Comparison of ENCODE assay signal across 30 cellular contexts in genomic region chr17:64037802-64038201, GRCh38. TPM values are rescaled to one million over a fixed set of nuclear protein-coding genes. Genes with fewer than 3 reads are reported as not detected.
"Had no signal": no experiment of that assay in that cellular context is flagged by ENCODE, and none has a peak within 500 bp of the region (broad histone marks: within the 10 kb centered on the region; RNA-seq: fewer than 3 reads in every experiment).

No MANE protein-coding gene starts in this region.

- H3K4me3 Mint-ChIP-seq: activated CD4-positive, alpha-beta T cell treated with anti-CD3 and anti-CD28 coated beads, Interleukin-2, amount 10 ng/mL, durations not matched to agents 7 days and 5 days; activated CD8-positive, alpha-beta T cell treated with anti-CD3 and anti-CD28 coated beads for 36 hours; activated naive CD8-positive, alpha-beta T cell treated with anti-CD3 and anti-CD28 coated beads, Interleukin-2, amount 50 U/mL, for 24 hours; activated T-cell treated with anti-CD3 and anti-CD28 coated beads, Interleukin-2, amount 50 U/mL, for 24 hours; activated T-helper 1 cell treated with anti-CD3 and anti-CD28 coated beads, Interleukin-12 subunit alpha, Interleukin-12 subunit beta, Interleukin-2, Interleukin-4 antibody, amounts not matched to agents 30 ng/mL and 10 ng/mL and 1 ng/mL, durations not matched to agents 14 hours and 24 hours and 36 hours had no signal

- H3K4me1 Mint-ChIP-seq: activated naive CD8-positive, alpha-beta T cell treated with anti-CD3 and anti-CD28 coated beads, Interleukin-2, amount 50 U/mL, for 24 hours had no signal

- H3K4me1 ChIP-seq: ascending aorta, SJSA1 had no signal

- H3K9me3 ChIP-seq: ascending aorta, body of pancreas, SJSA1 had no signal

- H3K9me3 Mint-ChIP-seq: activated CD4-positive, alpha-beta T cell treated with anti-CD3 and anti-CD28 coated beads, Interleukin-2, amount 10 ng/mL, durations not matched to agents 7 days and 5 days; activated CD8-positive, alpha-beta T cell treated with anti-CD3 and anti-CD28 coated beads for 36 hours; activated naive CD4-positive, alpha-beta T cell treated with anti-CD3 and anti-CD28 coated beads, Interleukin-2, amount 50 U/mL, for 72 hours; activated naive CD8-positive, alpha-beta T cell treated with anti-CD3 and anti-CD28 coated beads, Interleukin-2, amount 50 U/mL, for 24 hours; activated T-cell treated with anti-CD3 and anti-CD28 coated beads, Interleukin-2, amount 50 U/mL, for 24 hours; activated T-helper 1 cell treated with anti-CD3 and anti-CD28 coated beads, Interleukin-12 subunit alpha, Interleukin-12 subunit beta, Interleukin-2, Interleukin-4 antibody, amounts not matched to agents 30 ng/mL and 10 ng/mL and 1 ng/mL, durations not matched to agents 14 hours and 24 hours and 36 hours had no signal

- H3K27me3 ChIP-seq: ascending aorta, body of pancreas, SJSA1 had no signal

- H3K4me3 ChIP-seq: ascending aorta, body of pancreas, SJSA1 had no signal

- H3K27ac Mint-ChIP-seq: activated CD4-positive, alpha-beta T cell treated with anti-CD3 and anti-CD28 coated beads, Interleukin-2, amount 10 ng/mL, durations not matched to agents 7 days and 5 days; activated CD8-positive, alpha-beta T cell treated with anti-CD3 and anti-CD28 coated beads for 36 hours; activated naive CD4-positive, alpha-beta T cell treated with anti-CD3 and anti-CD28 coated beads, Interleukin-2, amount 50 U/mL, for 72 hours; activated naive CD8-positive, alpha-beta T cell treated with anti-CD3 and anti-CD28 coated beads, Interleukin-2, amount 50 U/mL, for 24 hours; activated T-cell treated with anti-CD3 and anti-CD28 coated beads, Interleukin-2, amount 50 U/mL, for 24 hours; activated T-helper 1 cell treated with anti-CD3 and anti-CD28 coated beads, Interleukin-12 subunit alpha, Interleukin-12 subunit beta, Interleukin-2, Interleukin-4 antibody, amounts not matched to agents 30 ng/mL and 10 ng/mL and 1 ng/mL, durations not matched to agents 14 hours and 24 hours and 36 hours had no signal

- ATAC-seq: activated CD8-positive, alpha-beta T cell treated with anti-CD3 and anti-CD28 coated beads for 36 hours; activated naive CD4-positive, alpha-beta T cell treated with anti-CD3 and anti-CD28 coated beads, Interleukin-2, amount 50 U/mL, for 72 hours; activated naive CD8-positive, alpha-beta T cell treated with anti-CD3 and anti-CD28 coated beads, Interleukin-2, amount 50 U/mL, for 24 hours; body of pancreas; PC-3; SK-N-SH treated with all-trans-retinoic acid at 6 μM for 48 hours had no signal

- H3K27ac ChIP-seq: ascending aorta, body of pancreas, SJSA1, VCaP had no signal

- FAIRE-seq: bronchial epithelial cell, RCC 7860 had no signal

- DNase-seq: activated CD4-positive, alpha-beta T cell treated with anti-CD3 and anti-CD28 coated beads, Interleukin-2, amount 10 ng/mL, durations not matched to agents 7 days and 5 days; activated CD4-positive, CD25-positive, alpha-beta regulatory T cell; activated CD8-positive, alpha-beta T cell treated with anti-CD3 and anti-CD28 coated beads for 36 hours; activated effector memory CD4-positive, alpha-beta T cell treated with anti-CD3 and anti-CD28 coated beads, Interleukin-2, amount 50 U/mL, for 16 hours; activated naive CD4-positive, alpha-beta T cell treated with Interleukin-2 at 50 U/mL for 16 hours; activated naive CD8-positive, alpha-beta T cell treated with anti-CD3 and anti-CD28 coated beads, Interleukin-2, amount 50 U/mL, for 24 hours; activated T-cell treated with anti-CD3 and anti-CD28 coated beads, Interleukin-2, amount 50 U/mL, for 24 hours; amniotic stem cell; body of pancreas; central memory CD4-positive, alpha-beta T cell; KG1; MM.1S; NCI-H1105 treated with DMSO at 0.1 percent for 48 hours; NCI-H1436 treated with DMSO at 0.1 percent for 48 hours; NCI-H187; NCI-H2081; NCI-H510A treated with DMSO at 0.1 percent for 48 hours; PC-3; SHP77; SW 1271; T1000 had no signal

- H3K27me3 Mint-ChIP-seq: activated CD4-positive, alpha-beta T cell treated with anti-CD3 and anti-CD28 coated beads, Interleukin-2, amount 10 ng/mL, durations not matched to agents 7 days and 5 days; activated CD8-positive, alpha-beta T cell treated with anti-CD3 and anti-CD28 coated beads for 36 hours; activated naive CD8-positive, alpha-beta T cell treated with anti-CD3 and anti-CD28 coated beads, Interleukin-2, amount 50 U/mL, for 24 hours; activated T-cell treated with anti-CD3 and anti-CD28 coated beads, Interleukin-2, amount 50 U/mL, for 24 hours had no signal

RNA-seq across cellular contexts. Expression of gene ICAM2, which starts 17.4 kb away (rescaled TPM):
- total RNA-seq: chondrocyte, PC-3 had no signal

RNA-seq across cellular contexts. Expression of gene PRR29, which starts 39.7 kb away (rescaled TPM):
- total RNA-seq: bronchial epithelial cell had no signal
